In genomic region chr7:84492565-84493034, GRCh38 we compare ENCODE assay signal across 15 cellular contexts.
DNase-seq lines count a peak whose midpoint lies in the region; ATAC-seq, FAIRE-seq and TF ChIP-seq lines count a peak whose summit lies in the region.
"Had no signal": no experiment of that assay in that cellular context is flagged by ENCODE, and none has a peak within 500 bp of the region (broad histone marks: within the 10 kb centered on the region; RNA-seq: fewer than 3 reads in every experiment).

No MANE protein-coding gene starts in this region.

- H3K27ac Mint-ChIP-seq in GM23338, result no peak overlapping the region
- peak overlapping the region; percentile 92 for H3K27ac Mint-ChIP-seq in glutamatergic neuron (ENCODE audit: unreplicated experiment)
- H3K27ac Mint-ChIP-seq: activated naive CD8-positive, alpha-beta T cell treated with anti-CD3 and anti-CD28 coated beads, Interleukin-2, amount 50 U/mL, for 24 hours; IgD-negative memory B cell had no signal

- H3K4me3 Mint-ChIP-seq in GM23338 (no peak overlapping the region), glutamatergic neuron (ENCODE audit: unreplicated experiment) (peak overlapping the region; percentile 69)
- H3K4me3 Mint-ChIP-seq: activated naive CD8-positive, alpha-beta T cell treated with anti-CD3 and anti-CD28 coated beads, Interleukin-2, amount 50 U/mL, for 24 hours; IgD-negative memory B cell had no signal

- no peaks in the 10 kb centered on the region for H3K9me2 ChIP-seq in GM23338 (ENCODE audit: insufficient read depth)

- H3K9me3 ChIP-seq in small intestine (ENCODE audit: control insufficient read depth, low read depth), result no peaks in the 10 kb centered on the region
- no peaks in the 10 kb centered on the region for H3K9me3 ChIP-seq in effector memory CD4-positive, alpha-beta T cell (ENCODE audit: control insufficient read depth, low read length)
- H3K9me3 ChIP-seq: A549, testis had no signal

- H3K27me3 Mint-ChIP-seq in GM23338 (ENCODE audit: insufficient read depth, low read depth, poor library complexity) (peaks cover 1% of the 10 kb centered on the region), glutamatergic neuron (ENCODE audit: unreplicated experiment) (peaks cover 3% of the 10 kb centered on the region)
- H3K27me3 Mint-ChIP-seq: activated naive CD8-positive, alpha-beta T cell treated with anti-CD3 and anti-CD28 coated beads, Interleukin-2, amount 50 U/mL, for 24 hours; IgD-negative memory B cell had no signal

- no peaks in the 10 kb centered on the region for H3K9me3 Mint-ChIP-seq in GM23338
- peaks cover 7% of the 10 kb centered on the region for H3K9me3 Mint-ChIP-seq in glutamatergic neuron (ENCODE audit: unreplicated experiment)
- H3K9me3 Mint-ChIP-seq: activated naive CD8-positive, alpha-beta T cell treated with anti-CD3 and anti-CD28 coated beads, Interleukin-2, amount 50 U/mL, for 24 hours had no signal

- peak overlapping the region; percentile 28 for H3K4me3 ChIP-seq in AG04449 (ENCODE audit: low read depth, low read length)
- H3K4me3 ChIP-seq in GM23338, result no peak overlapping the region
- no peak overlapping the region for H3K4me3 ChIP-seq in small intestine (ENCODE audit: low read depth in 1 of 2, low read length in 2 of 2)
- no peak overlapping the region for H3K4me3 ChIP-seq in effector memory CD4-positive, alpha-beta T cell (ENCODE audit: insufficient read depth, low read depth, low read length, poor library complexity, severe bottlenecking)
- H3K4me3 ChIP-seq: A549, testis had no signal

- ATAC-seq in GM23338, result peak; percentile 51
- ATAC-seq in GM21526 (IDR thresholded peaks at IDR 0.05; ENCODE audit: low FRiP score, unreplicated experiment), result no peak
- ATAC-seq: A549; activated naive CD8-positive, alpha-beta T cell treated with anti-CD3 and anti-CD28 coated beads, Interleukin-2, amount 50 U/mL, for 24 hours had no signal

- H3K36me3 ChIP-seq in GM23338 (ENCODE audit: insufficient read depth) (no peaks in the 10 kb centered on the region), small intestine (ENCODE audit: control insufficient read depth in 2 of 2, insufficient read depth in 2 of 2, low read length in 2 of 2) (no peaks in the 10 kb centered on the region)
- no peaks in the 10 kb centered on the region for H3K36me3 ChIP-seq in effector memory CD4-positive, alpha-beta T cell (ENCODE audit: control insufficient read depth, insufficient read depth, low read length)

- FAIRE-seq in small intestine (lab: Jason Lieb, UNC), result no peak
- FAIRE-seq: A549 had no signal

- POLR2A ChIA-PET in AG04449 (lab: Yijun Ruan, JAX), result no interaction called here

- no peaks in the 10 kb centered on the region for H3K27me3 ChIP-seq in GM23338 (ENCODE audit: insufficient read depth)
- no peaks in the 10 kb centered on the region for H3K27me3 ChIP-seq in small intestine (ENCODE audit: control insufficient read depth in 2 of 2, insufficient read depth in 2 of 2, low read length in 2 of 2)
- H3K27me3 ChIP-seq in effector memory CD4-positive, alpha-beta T cell (replicated peaks; ENCODE audit: control insufficient read depth, insufficient read depth, low read length, poor library complexity, severe bottlenecking), result no peaks in the 10 kb centered on the region
- H3K27me3 ChIP-seq: testis had no signal

- peak; percentile 12 for DNase-seq in AG04449 (ENCODE audit: low read depth, low spot score)
- no peak for DNase-seq in GM23338 (ENCODE audit: low spot score)
- peak; percentile 48 for DNase-seq in NCI-H82 treated with DMSO at 0.1 percent for 48 hours (lab: John Stamatoyannopoulos, UW; ENCODE audit: unreplicated experiment)
- peak; percentile 62 for DNase-seq in glutamatergic neuron
- DNase-seq in NCI-H187 treated with DMSO at 0.1 percent for 48 hours (lab: John Stamatoyannopoulos, UW), result no peak
- no peak for DNase-seq in small intestine
- no peak for DNase-seq in effector memory CD4-positive, alpha-beta T cell
- DNase-seq: activated CD4-positive, alpha-beta T cell treated with anti-CD3 and anti-CD28 coated beads for 48 hours; activated naive CD8-positive, alpha-beta T cell treated with anti-CD3 and anti-CD28 coated beads, Interleukin-2, amount 50 U/mL, for 24 hours; mammary epithelial cell; NCI-H1436 treated with DMSO at 0.1 percent for 48 hours; testis had no signal

- CTCF ChIA-PET in AG04449 (lab: Yijun Ruan, JAX), result interaction anchor here (1.0 kb wide), 1 partner anchor 528 kb away, joined by 4 read pairs; no protein-coding TSS in a partner anchor

- no peaks in the 10 kb centered on the region for H3K79me2 ChIP-seq in GM23338 (replicated peaks; ENCODE audit: insufficient read depth)

- no peak overlapping the region for H3K4me2 ChIP-seq in GM23338
- H3K4me2 ChIP-seq: A549 had no signal

- no peak overlapping the region for H3K27ac ChIP-seq in GM23338 (ENCODE audit: low read depth)
- H3K27ac ChIP-seq in small intestine (ENCODE audit: low read depth in 1 of 2, low read length in 1 of 2), result no peak overlapping the region
- no peak overlapping the region for H3K27ac ChIP-seq in effector memory CD4-positive, alpha-beta T cell (ENCODE audit: insufficient read depth, low read length, poor library complexity, severe bottlenecking)
- H3K27ac ChIP-seq: A549, testis had no signal

- TF ChIP-seq CTCF in AG04449 (IDR thresholded peaks at IDR 0.05; ENCODE audit: insufficient read depth, low read length, missing control alignments) (no peak), GM23338 (conservative IDR thresholded peaks at IDR 0.05; ENCODE audit: low read depth in 2 of 2) (no peak), glutamatergic neuron (IDR thresholded peaks at IDR 0.05; ENCODE audit: partially characterized antibody, unreplicated experiment) (no peak)

- peak overlapping the region; percentile 84; the same call in 1 of the 2 replicates for H2AFZ ChIP-seq in GM23338

- H3K4me1 Mint-ChIP-seq in GM23338 (no peaks in the 10 kb centered on the region; the same call in 2 of the 3 replicates), glutamatergic neuron (ENCODE audit: low read depth, unreplicated experiment) (peaks cover 25% of the 10 kb centered on the region)
- H3K4me1 Mint-ChIP-seq: activated naive CD8-positive, alpha-beta T cell treated with anti-CD3 and anti-CD28 coated beads, Interleukin-2, amount 50 U/mL, for 24 hours; IgD-negative memory B cell had no signal

- H3F3A ChIP-seq in GM23338 (replicated peaks; ENCODE audit: low read depth), result no peaks in the 10 kb centered on the region

- H3K4me1 ChIP-seq in GM23338 (ENCODE audit: insufficient read depth), result no peaks in the 10 kb centered on the region
- H3K4me1 ChIP-seq in small intestine (ENCODE audit: control insufficient read depth in 2 of 2, insufficient read depth in 1 of 2, low read depth in 1 of 2, low read length in 1 of 2), result no peaks in the 10 kb centered on the region
- no peaks in the 10 kb centered on the region for H3K4me1 ChIP-seq in effector memory CD4-positive, alpha-beta T cell (ENCODE audit: control insufficient read depth, insufficient read depth, low read length, poor library complexity, severe bottlenecking)

- WGBS in small intestine, 3 donors, result 85 to 92% (median 89%) methylated on average over 8 of the region's 8 CpGs

- H4K20me1 ChIP-seq in GM23338 (replicated peaks; ENCODE audit: insufficient read depth), result no peaks in the 10 kb centered on the region

- H3K36me3 Mint-ChIP-seq in GM23338 (ENCODE audit: low read depth), result no peaks in the 10 kb centered on the region
- H3K36me3 Mint-ChIP-seq in glutamatergic neuron (ENCODE audit: unreplicated experiment), result no peaks in the 10 kb centered on the region
- H3K36me3 Mint-ChIP-seq: IgD-negative memory B cell had no signal

Comparison
In these comparisons a context has a peak if more than half of its experiments do, and no peak if none do; other contexts are left out.
1. DNase-seq: peak in AG04449 (single experiment), NCI-H82 treated with DMSO at 0.1 percent for 48 hours (single experiment) and glutamatergic neuron (single experiment); none in GM23338 (single experiment), NCI-H187 treated with DMSO at 0.1 percent for 48 hours (single experiment), small intestine (single experiment) and effector memory CD4-positive, alpha-beta T cell (0 of 3).